ENCODE assay signal across 27 cellular contexts in the genomic region with DNA sequence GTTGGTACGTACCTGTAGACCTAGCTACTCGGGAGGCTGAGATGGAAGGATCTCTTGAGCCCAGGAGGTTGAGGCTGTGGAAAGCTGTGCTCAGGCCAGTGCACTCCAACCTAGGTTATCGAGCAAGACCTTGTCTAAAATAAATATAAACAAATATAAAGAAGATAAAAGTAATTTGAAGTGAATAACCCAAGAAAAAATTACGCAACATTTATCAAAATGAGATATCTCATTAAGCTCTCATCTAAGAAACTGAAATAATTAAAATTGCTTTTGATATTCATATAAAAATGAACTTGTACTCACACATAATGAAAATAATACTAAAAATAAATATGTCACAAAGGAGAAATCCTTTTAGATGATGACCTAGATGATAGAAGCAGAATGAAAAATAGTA.
"Had no signal": no experiment of that assay in that cellular context is flagged by ENCODE, and none has a peak within 500 bp of the region (broad histone marks: within the 10 kb centered on the region; RNA-seq: fewer than 3 reads in every experiment).

No MANE protein-coding gene starts in this region.

- H3K36me3 ChIP-seq: stomach, suprapubic skin, thoracic aorta, thyroid gland, tibial artery, tibial nerve, transverse colon, upper lobe of left lung, upper lobe of right lung, uterus, vagina had no signal

- FAIRE-seq: urothelium cell line had no signal

- H3K4me1 ChIP-seq: stomach, suprapubic skin, testis, thyroid gland, tibial artery, tibial nerve, transverse colon, upper lobe of left lung, upper lobe of right lung, uterus, vagina had no signal

- H3K9me3 ChIP-seq: suprapubic skin, testis, thoracic aorta, thyroid gland, tibial artery, tibial nerve, transverse colon, upper lobe of left lung, upper lobe of right lung, uterus, vagina had no signal

- ATAC-seq: stimulated activated effector memory CD8-positive, alpha-beta T cell treated with anti-CD3 and anti-CD28 coated beads, Interleukin-12 subunit alpha, Interleukin-12 subunit beta, amount 100 ng/mL, for 72 hours; stimulated activated memory B cell treated with anti-CD40 and anti-IgM and Interleukin-4, amounts not matched to agents 10 μg/mL and 1 μg/mL and 100 μg/mL, for 72 hours; stimulated activated naive B cell treated with anti-CD40 and anti-IgM and Interleukin-4, amounts not matched to agents 10 μg/mL and 1 μg/mL and 100 μg/mL, for 72 hours; stimulated activated naive CD8-positive, alpha-beta T cell treated with anti-CD3 and anti-CD28 coated beads, Interleukin-15, amount 100 ng/mL, for 72 hours; stimulated activated naive CD8-positive, alpha-beta T cell treated with anti-CD3 and anti-CD28 coated beads, Interleukin-15, Interleukin-2, amounts not matched to agents 100 U/mL and 50 U/mL, for 24 hours; upper lobe of right lung had no signal

- DNase-seq: stimulated activated CD4-positive, alpha-beta T cell treated with anti-CD3 and anti-CD28 coated beads, Interleukin-2, amount 100 ng/mL, for 48 hours; stimulated activated CD4-positive, alpha-beta T cell treated with anti-CD3 and anti-CD28 coated beads, Interleukin-4, amount 100 ng/mL, for 1 hour; stimulated activated CD4-positive, alpha-beta T cell treated with anti-CD3 and anti-CD28 coated beads, Interleukin-4, amount 100 ng/mL, for 24 hours; stimulated activated CD4-positive, alpha-beta T cell treated with anti-CD3 and anti-CD28 coated beads, Interleukin-4, amount 100 ng/mL, for 4 hours; stimulated activated CD8-positive, alpha-beta memory T cell treated with anti-CD3 and anti-CD28 coated beads, Interleukin-4, amount 100 ng/mL, for 48 hours; stimulated activated naive B cell treated with anti-CD40 and anti-IgM and Interleukin-4, amounts not matched to agents 10 μg/mL and 1 μg/mL and 100 μg/mL, for 72 hours; stimulated activated naive CD4-positive, alpha-beta T cell; stimulated activated naive CD4-positive, alpha-beta T cell treated with Interleukin-2 at 50 U/mL for 16 hours; stimulated activated naive CD8-positive, alpha-beta T cell treated with anti-CD3 and anti-CD28 coated beads, Interleukin-15, amount 100 ng/mL, for 72 hours; stimulated activated naive CD8-positive, alpha-beta T cell treated with anti-CD3 and anti-CD28 coated beads, Interleukin-15, Interleukin-2, amounts not matched to agents 100 U/mL and 50 U/mL, for 24 hours; stomach; substantia nigra; testis; thyroid gland; tibial artery; transverse colon; trophoblast cell; upper lobe of left lung; upper lobe of right lung; uterus had no signal

- H3K4me3 ChIP-seq: stomach, suprapubic skin, testis, thoracic aorta, thyroid gland, tibial artery, tibial nerve, transverse colon, upper lobe of left lung, upper lobe of right lung, uterus, vagina had no signal

- H3K27me3 ChIP-seq: stomach, suprapubic skin, testis, thyroid gland, tibial artery, tibial nerve, transverse colon, upper lobe of left lung, upper lobe of right lung, uterus, vagina had no signal

- H3K27ac ChIP-seq: stomach, suprapubic skin, testis, thoracic aorta, thyroid gland, tibial artery, tibial nerve, transverse colon, upper lobe of left lung, upper lobe of right lung, uterus, vagina had no signal
